Comparison of ENCODE assay signal across 11 cellular contexts in the genomic region with DNA sequence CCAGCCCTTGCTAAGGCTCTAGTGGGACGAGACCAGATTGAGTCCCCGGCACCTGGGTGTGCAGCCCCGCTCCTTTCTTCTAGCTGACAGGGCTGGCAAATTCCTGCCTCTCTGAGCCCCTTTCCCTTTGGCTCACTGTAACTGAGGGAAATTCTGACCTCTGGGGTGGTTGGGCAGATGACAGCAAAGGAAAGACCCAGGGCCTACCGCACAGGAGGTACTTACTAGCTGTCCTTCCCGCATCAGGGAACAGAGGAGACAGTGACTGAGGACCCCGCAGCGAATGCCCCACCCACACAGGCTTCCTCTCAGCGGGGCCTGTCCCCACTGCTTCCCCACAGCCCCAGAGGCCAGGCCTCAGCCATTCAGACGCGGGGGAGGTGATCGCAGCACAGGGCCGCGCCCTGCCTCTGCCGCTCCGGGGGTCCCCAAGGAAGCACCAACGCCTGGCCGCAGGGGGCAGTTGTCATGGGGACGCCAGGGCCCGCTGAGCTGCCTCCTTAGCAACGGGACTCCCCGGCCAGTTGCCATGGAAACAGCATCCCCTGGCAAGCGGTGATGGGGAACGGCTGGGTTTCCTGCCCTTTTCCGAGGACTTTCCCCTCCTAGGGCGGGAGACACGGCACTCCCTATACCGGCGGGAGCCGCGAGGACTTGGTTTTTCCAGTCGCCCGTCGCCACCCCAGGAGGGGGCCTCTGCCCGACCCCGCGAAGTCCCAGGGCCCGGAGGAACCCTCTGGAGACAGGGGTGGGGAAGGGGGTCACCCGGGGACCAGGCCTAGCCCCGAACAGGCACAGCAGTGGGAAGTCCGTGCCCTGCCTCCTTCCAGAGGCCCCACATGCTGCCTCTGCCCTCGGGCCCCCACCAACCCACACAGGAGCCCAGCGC. TPM values are rescaled to one million over a fixed set of nuclear protein-coding genes. Genes with fewer than 3 reads are reported as not detected.
A peak's percentile ranks its signal among the peaks of the same experiment; 100 is the strongest.
DNase-seq lines count a peak whose midpoint lies in the region; ATAC-seq, FAIRE-seq and TF ChIP-seq lines count a peak whose summit lies in the region.
"Had no signal": no experiment of that assay in that cellular context is flagged by ENCODE, and none has a peak within 500 bp of the region (broad histone marks: within the 10 kb centered on the region; RNA-seq: fewer than 3 reads in every experiment).

No MANE protein-coding gene starts in this region.

- H3K36me3 Mint-ChIP-seq in CD8-positive, alpha-beta T cell = no peaks in the 10 kb centered on the region

- H3K27ac Mint-ChIP-seq in CD8-positive, alpha-beta T cell = no peak overlapping the region
- H3K27ac Mint-ChIP-seq: HFFc6 had no signal

- peaks cover 29% of the 10 kb centered on the region for H3K27me3 Mint-ChIP-seq in CD8-positive, alpha-beta T cell (ENCODE audit: low read depth)

- H3K9me3 ChIP-seq in CD8-positive, alpha-beta T cell (ENCODE audit: low read length) = no peaks in the 10 kb centered on the region

- TF ChIP-seq CTCF in foreskin keratinocyte (conservative IDR thresholded peaks at IDR 0.05) = no peak
- TF ChIP-seq CTCF in CD8-positive, alpha-beta T cell (IDR thresholded peaks at IDR 0.05) = no peak

- intact Hi-C loops in posterior cingulate gyrus (cut with DNase I) = no loop called here
- intact Hi-C loops in CD8-positive, alpha-beta T cell (cut with DNase I, micrococcal nuclease) = no loop called here

- no peak overlapping the region for H3K4me3 Mint-ChIP-seq in CD8-positive, alpha-beta T cell
- H3K4me3 Mint-ChIP-seq: HFFc6 had no signal

- CTCF ChIA-PET in CD8-positive, alpha-beta T cell (lab: Charles Lee) = interaction anchor here (1.4 kb wide), 1 partner anchor 78 kb away, joined by 3 read pairs; no protein-coding TSS in a partner anchor

- no peaks in the 10 kb centered on the region for H3K9me3 Mint-ChIP-seq in CD8-positive, alpha-beta T cell
- H3K9me3 Mint-ChIP-seq: HFFc6 had no signal

- no peaks in the 10 kb centered on the region for H3K36me3 ChIP-seq in CD8-positive, alpha-beta T cell (ENCODE audit: insufficient read depth, low read length)

- ATAC-seq in foreskin keratinocyte (peak; percentile 23), GM21825 (IDR thresholded peaks at IDR 0.05; ENCODE audit: unreplicated experiment) (no peak)
- no peak for ATAC-seq in CD8-positive, alpha-beta T cell

- DNase-seq in GM18507 (ENCODE audit: extremely low spot score, insufficient read length, low read depth) (peak; percentile 36), NCI-H1417 treated with DMSO at 0.1 percent for 48 hours (lab: John Stamatoyannopoulos, UW) (peak; percentile 62), foreskin keratinocyte (no peak), posterior cingulate gyrus (peak in 7 of 10 donors; percentile 16 to 92 (median 67)), HTR-8/SVneo (ENCODE audit: insufficient read length, low spot score) (no peak), NCI-H2081 (lab: John Stamatoyannopoulos, UW) (no peak)
- no peak for DNase-seq in CD8-positive, alpha-beta T cell
- DNase-seq: HFFc6 had no signal

- FAIRE-seq in GM18507 (lab: Jason Lieb, UNC) (no peak), HTR-8/SVneo (lab: Jason Lieb, UNC) (no peak)
- FAIRE-seq: colon had no signal

- no peak overlapping the region for H3K4me3 ChIP-seq in CD8-positive, alpha-beta T cell (ENCODE audit: low read depth, low read length)

- H3K4me1 Mint-ChIP-seq in CD8-positive, alpha-beta T cell (ENCODE audit: low read depth) = peaks cover 2% of the 10 kb centered on the region

- POLR2A ChIA-PET in CD8-positive, alpha-beta T cell (lab: Charles Lee) = no interaction called here

- H3K27ac ChIP-seq in foreskin keratinocyte = no peak overlapping the region
- no peak overlapping the region for H3K27ac ChIP-seq in CD8-positive, alpha-beta T cell (ENCODE audit: low read depth, low read length)

- H3K27me3 ChIP-seq in foreskin keratinocyte = peaks cover 48% of the 10 kb centered on the region
- no peaks in the 10 kb centered on the region for H3K27me3 ChIP-seq in CD8-positive, alpha-beta T cell (ENCODE audit: insufficient read depth, low read length)

- H3K4me1 ChIP-seq in foreskin keratinocyte = no peaks in the 10 kb centered on the region
- no peaks in the 10 kb centered on the region for H3K4me1 ChIP-seq in CD8-positive, alpha-beta T cell (ENCODE audit: insufficient read depth, low read length)

RNA-seq across cellular contexts. Expression of a gene that starts 50.1 kb away (rescaled TPM):
- under 0.01 TPM in 1 of 2 replicates, not detected in the other for total RNA-seq in foreskin keratinocyte
- not detected in 2 replicates for polyA plus RNA-seq in foreskin keratinocyte
- total RNA-seq in CD8-positive, alpha-beta T cell = not detected
- total RNA-seq: HFFc6, HT1080 had no signal

Comparison
In these comparisons a context has a peak if more than half of its experiments do, and no peak if none do; other contexts are left out.
1. DNase-seq: peak in GM18507 (single experiment), NCI-H1417 treated with DMSO at 0.1 percent for 48 hours (single experiment) and posterior cingulate gyrus (7 of 10); none in foreskin keratinocyte (0 of 2), CD8-positive, alpha-beta T cell (0 of 7), HTR-8/SVneo (single experiment) and NCI-H2081 (0 of 2).